11 cellular contexts compared by ENCODE assay signal in the genomic region with DNA sequence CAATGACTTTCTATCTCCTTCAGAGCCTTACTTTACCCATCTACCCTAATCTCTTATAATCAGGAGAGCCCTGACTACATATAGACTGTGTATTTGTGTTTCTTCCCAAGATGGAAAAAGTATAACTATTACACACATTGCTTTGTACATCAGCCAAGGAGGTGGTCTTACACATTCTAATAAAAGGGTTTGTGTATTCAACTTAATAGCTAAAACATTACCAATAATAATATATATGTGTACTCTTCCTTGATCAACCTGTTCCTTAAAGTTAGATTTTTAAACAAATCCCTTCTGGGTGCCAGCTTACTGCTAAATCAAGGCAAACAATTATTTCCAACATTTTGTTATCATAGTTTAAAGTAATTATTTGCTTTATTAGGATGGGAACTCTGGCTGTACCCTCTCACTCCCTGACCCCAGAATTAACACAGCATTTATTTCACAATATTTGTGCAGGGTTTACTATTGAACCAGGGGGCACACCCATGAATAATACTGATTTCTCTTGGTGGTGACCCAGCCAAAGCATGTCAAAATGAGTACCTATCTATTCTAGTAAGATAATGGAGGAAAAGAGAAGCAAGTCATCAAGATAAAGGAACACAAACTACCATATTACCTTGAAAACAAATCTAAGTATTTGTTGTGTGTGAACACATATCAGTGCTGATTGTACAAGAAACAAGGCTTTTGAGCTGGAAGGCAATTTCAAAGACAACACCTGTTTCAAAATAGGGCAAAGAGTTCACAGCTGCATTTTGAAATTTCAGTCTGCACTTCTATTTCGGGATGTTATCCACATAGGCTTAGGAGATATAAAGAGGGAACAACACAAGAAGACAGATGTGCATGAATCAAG.
"Had no signal": no experiment of that assay in that cellular context is flagged by ENCODE, and none has a peak within 500 bp of the region (broad histone marks: within the 10 kb centered on the region; RNA-seq: fewer than 3 reads in every experiment).

No MANE protein-coding gene starts in this region.

- H3K4me3 ChIP-seq: coronary artery, lung had no signal

- DNase-seq: activated CD8-positive, alpha-beta memory T cell treated with anti-CD3 and anti-CD28 coated beads for 24 hours; aorta had no signal

- H3K27ac ChIP-seq: brain microvascular endothelial cell had no signal

- H3K27me3 Mint-ChIP-seq: central memory CD8-positive, alpha-beta T cell; type B pancreatic cell had no signal

- H3K4me3 Mint-ChIP-seq: activated T-helper 1 cell treated with anti-CD3 and anti-CD28 coated beads, Interleukin-12 subunit alpha, Interleukin-12 subunit beta, Interleukin-2, Interleukin-4 antibody, amounts not matched to agents 30 ng/mL and 10 ng/mL and 1 ng/mL, durations not matched to agents 14 hours and 24 hours and 36 hours; central memory CD8-positive, alpha-beta T cell; nephron progenitor cell; T-helper 2 cell treated with Interferon-gamma antibody and Interleukin-4, amounts not matched to agents 5 μg/mL and 100 μg/mL, for 36 hours; type B pancreatic cell had no signal

- FAIRE-seq: endometrium had no signal

- H3K27ac Mint-ChIP-seq: nephron progenitor cell had no signal

- H3K9me3 Mint-ChIP-seq: activated T-helper 1 cell treated with anti-CD3 and anti-CD28 coated beads, Interleukin-12 subunit alpha, Interleukin-12 subunit beta, Interleukin-2, Interleukin-4 antibody, amounts not matched to agents 30 ng/mL and 10 ng/mL and 1 ng/mL, durations not matched to agents 14 hours and 24 hours and 36 hours; central memory CD8-positive, alpha-beta T cell; nephron progenitor cell; T-helper 2 cell treated with Interferon-gamma antibody and Interleukin-4, amounts not matched to agents 5 μg/mL and 100 μg/mL, for 36 hours; type B pancreatic cell had no signal

- H3K27me3 ChIP-seq: brain microvascular endothelial cell had no signal
